ENCODE assay signal across 1 cellular context in the genomic region with DNA sequence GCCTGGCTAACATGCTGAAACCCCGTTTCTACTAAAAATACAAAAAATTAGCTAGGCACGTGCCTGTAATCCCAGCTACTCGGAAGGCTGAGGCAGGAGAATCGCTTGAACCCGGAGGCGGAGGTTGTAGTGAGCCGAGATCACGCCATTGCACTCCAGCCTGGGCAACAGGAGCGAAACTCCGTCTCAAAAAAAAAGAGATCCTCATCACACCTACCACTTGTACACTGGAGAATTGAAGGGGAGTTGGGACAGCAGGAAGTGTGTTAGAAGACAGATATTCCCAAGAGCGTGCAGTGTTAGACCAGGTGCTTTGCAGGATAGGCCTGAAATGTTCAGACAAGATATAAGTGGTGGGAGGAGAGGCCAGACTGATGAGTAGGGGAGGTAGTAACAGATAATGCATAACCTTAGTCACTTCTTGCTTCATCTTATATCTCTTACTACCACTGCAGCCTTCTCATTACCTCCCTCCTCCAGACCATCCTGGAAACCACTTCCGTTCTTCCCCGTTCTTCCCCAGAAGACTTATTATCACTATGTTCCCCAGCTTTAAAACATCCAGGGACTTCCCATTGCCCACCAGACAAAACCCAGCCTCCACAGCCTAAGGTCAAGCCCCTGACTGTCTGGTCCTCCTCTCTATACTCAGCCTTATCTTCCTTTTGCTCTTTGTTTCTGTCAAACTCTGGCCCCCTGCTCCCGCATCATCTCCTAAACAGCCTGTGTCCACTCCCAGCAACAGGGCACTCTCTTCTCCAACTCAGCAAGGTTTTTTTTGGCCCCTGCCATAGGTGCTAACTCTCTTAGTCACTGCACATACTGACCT.
A peak's percentile ranks its signal among the peaks of the same experiment; 100 is the strongest.
TF ChIP-seq lines count a peak whose summit lies in the region.

No MANE protein-coding gene starts in this region.

TF ChIP-seq in K562, 482 proteins besides CTCF, POLR2A, EP300 and RAD21 (continued from another document and continues in another):
- TF ChIP-seq CBFB (CRISPR knock-in tag; IDR thresholded peaks at IDR 0.05) (peak; percentile 86; the same call in 1 of the 2 replicates), ATF3 (IDR thresholded peaks at IDR 0.05) (peak; percentile 97), ATF3 (CRISPR knock-in tag; conservative IDR thresholded peaks at IDR 0.05) (no peak; the same call in 1 of the 2 replicates), ZNF395 (CRISPR knock-in tag; IDR thresholded peaks at IDR 0.05) (peak; percentile 99), WHSC1 (IDR thresholded peaks at IDR 0.05; ENCODE audit: low read length) (no peak), TEAD1 (CRISPR knock-in tag; IDR thresholded peaks at IDR 0.05) (peak; percentile 94 to 95), MAFG (tag; conservative IDR thresholded peaks at IDR 0.05) (peak; percentile 89), ZNF707 (CRISPR knock-in tag; conservative IDR thresholded peaks at IDR 0.05) (no peak), HDAC1 (IDR thresholded peaks at IDR 0.05) (peak; percentile 59 to 99; a peak in 3 of 4 replicates), SIN3B (IDR thresholded peaks at IDR 0.05; ENCODE audit: low read depth) (no peak), TEAD2 (tag; IDR thresholded peaks at IDR 0.05) (no peak), TOE1 (IDR thresholded peaks at IDR 0.05; ENCODE audit: borderline replicate concordance) (peak; percentile 78), TOE1 (CRISPR knock-in tag; IDR thresholded peaks at IDR 0.05; ENCODE audit: borderline replicate concordance, low read depth) (peak; percentile 18; the same call in 1 of the 2 replicates), KHSRP (IDR thresholded peaks at IDR 0.05) (peak; percentile 97), KLF13 (tag; IDR thresholded peaks at IDR 0.05; ENCODE audit: borderline replicate concordance, low read depth) (peak; percentile 59; the same call in 1 of the 2 replicates), ZBTB43 (CRISPR knock-in tag; IDR thresholded peaks at IDR 0.05) (0 out of 2 replicates have a peak, but pooled peaks have one; percentile 18), ZNF3 (CRISPR knock-in tag; IDR thresholded peaks at IDR 0.05) (no peak), MYC (IDR thresholded peaks at IDR 0.05; ENCODE audit: low read depth, low read length) (peak; percentile 82), MYC (CRISPR knock-in tag; IDR thresholded peaks at IDR 0.05; ENCODE audit: borderline replicate concordance, low read depth) (no peak), ZNF41 (CRISPR knock-in tag; conservative IDR thresholded peaks at IDR 0.05) (peak; percentile 77; the same call in 1 of the 2 replicates), CTBP1 (IDR thresholded peaks at IDR 0.05; ENCODE audit: borderline replicate concordance) (peak; percentile 100), PHF20 (IDR thresholded peaks at IDR 0.05; ENCODE audit: partially characterized antibody) (peak; percentile 63), EGR1 (conservative IDR thresholded peaks at IDR 0.05) (peak; percentile 98), MAFF (IDR thresholded peaks at IDR 0.05; ENCODE audit: low read length) (peak; percentile 73; the same call in 1 of the 2 replicates), STAT6 (CRISPR knock-in tag; IDR thresholded peaks at IDR 0.05) (no peak), ZNF239 (CRISPR knock-in tag; IDR thresholded peaks at IDR 0.05) (peak; percentile 38; the same call in 1 of the 2 replicates), BRCA1 (IDR thresholded peaks at IDR 0.05) (no peak), BRCA1 (CRISPR knock-in tag; IDR thresholded peaks at IDR 0.05) (no peak), CHD2 (IDR thresholded peaks at IDR 0.05; ENCODE audit: low read depth, low read length) (no peak), POLR2AphosphoS2 (IDR thresholded peaks at IDR 0.05; ENCODE audit: low read length) (0 out of 2 replicates have a peak, but pooled peaks have one; percentile 34), STAT5A (IDR thresholded peaks at IDR 0.05; ENCODE audit: borderline replicate concordance, low read length) (peak; percentile 100), KAT2B (IDR thresholded peaks at IDR 0.05; ENCODE audit: low read depth, low read length) (no peak), HDAC6 (IDR thresholded peaks at IDR 0.05; ENCODE audit: low read depth, low read length) (no peak), ZSCAN32 (CRISPR knock-in tag; IDR thresholded peaks at IDR 0.05) (no peak), ZNF644 (tag; IDR thresholded peaks at IDR 0.05; ENCODE audit: low read depth) (peak; percentile 96), GATAD2B (IDR thresholded peaks at IDR 0.05; ENCODE audit: borderline replicate concordance) (peak; percentile 99), SP1 (CRISPR knock-in tag; IDR thresholded peaks at IDR 0.05) (peak; percentile 90), DDX20 (tag; IDR thresholded peaks at IDR 0.05; ENCODE audit: low read depth) (0 out of 2 replicates have a peak, but pooled peaks have one; percentile 74), HMG20A (CRISPR knock-in tag; conservative IDR thresholded peaks at IDR 0.05) (no peak), ILK (tag; IDR thresholded peaks at IDR 0.05; ENCODE audit: borderline replicate concordance, low read depth) (peak; percentile 63; the same call in 1 of the 2 replicates), NELFE (IDR thresholded peaks at IDR 0.05; ENCODE audit: insufficient read depth, insufficient read length) (peak; percentile 65), NCOA1 (IDR thresholded peaks at IDR 0.05; ENCODE audit: low read depth) (peak; percentile 98), MIER1 (IDR thresholded peaks at IDR 0.05; ENCODE audit: low read depth) (peak; percentile 27; the same call in 1 of the 2 replicates), U2AF1 (optimal IDR thresholded peaks at IDR 0.05; ENCODE audit: low read depth, low read length) (peak; percentile 34), ZNF444 (CRISPR knock-in tag; IDR thresholded peaks at IDR 0.05) (no peak), ZNF584 (CRISPR knock-in tag; IDR thresholded peaks at IDR 0.05; ENCODE audit: low read depth) (peak; percentile 99), DIDO1 (tag; IDR thresholded peaks at IDR 0.05; ENCODE audit: low read depth) (no peak)
- TF ChIP-seq, protein P1, sequence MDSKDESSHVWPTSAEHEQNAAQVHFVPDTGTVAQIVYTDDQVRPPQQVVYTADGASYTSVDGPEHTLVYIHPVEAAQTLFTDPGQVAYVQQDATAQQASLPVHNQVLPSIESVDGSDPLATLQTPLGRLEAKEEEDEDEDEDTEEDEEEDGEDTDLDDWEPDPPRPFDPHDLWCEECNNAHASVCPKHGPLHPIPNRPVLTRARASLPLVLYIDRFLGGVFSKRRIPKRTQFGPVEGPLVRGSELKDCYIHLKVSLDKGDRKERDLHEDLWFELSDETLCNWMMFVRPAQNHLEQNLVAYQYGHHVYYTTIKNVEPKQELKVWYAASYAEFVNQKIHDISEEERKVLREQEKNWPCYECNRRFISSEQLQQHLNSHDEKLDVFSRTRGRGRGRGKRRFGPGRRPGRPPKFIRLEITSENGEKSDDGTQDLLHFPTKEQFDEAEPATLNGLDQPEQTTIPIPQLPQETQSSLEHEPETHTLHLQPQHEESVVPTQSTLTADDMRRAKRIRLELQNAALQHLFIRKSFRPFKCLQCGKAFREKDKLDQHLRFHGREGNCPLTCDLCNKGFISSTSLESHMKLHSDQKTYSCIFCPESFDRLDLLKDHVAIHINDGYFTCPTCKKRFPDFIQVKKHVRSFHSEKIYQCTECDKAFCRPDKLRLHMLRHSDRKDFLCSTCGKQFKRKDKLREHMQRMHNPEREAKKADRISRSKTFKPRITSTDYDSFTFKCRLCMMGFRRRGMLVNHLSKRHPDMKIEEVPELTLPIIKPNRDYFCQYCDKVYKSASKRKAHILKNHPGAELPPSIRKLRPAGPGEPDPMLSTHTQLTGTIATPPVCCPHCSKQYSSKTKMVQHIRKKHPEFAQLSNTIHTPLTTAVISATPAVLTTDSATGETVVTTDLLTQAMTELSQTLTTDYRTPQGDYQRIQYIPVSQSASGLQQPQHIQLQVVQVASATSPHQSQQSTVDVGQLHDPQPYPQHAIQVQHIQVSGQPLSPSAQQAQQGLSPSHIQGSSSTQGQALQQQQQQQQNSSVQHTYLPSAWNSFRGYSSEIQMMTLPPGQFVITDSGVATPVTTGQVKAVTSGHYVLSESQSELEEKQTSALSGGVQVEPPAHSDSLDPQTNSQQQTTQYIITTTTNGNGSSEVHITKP (IDR thresholded peaks at IDR 0.05; ENCODE audit: partially characterized antibody) = peak; percentile 79
- TF ChIP-seq, protein P2, sequence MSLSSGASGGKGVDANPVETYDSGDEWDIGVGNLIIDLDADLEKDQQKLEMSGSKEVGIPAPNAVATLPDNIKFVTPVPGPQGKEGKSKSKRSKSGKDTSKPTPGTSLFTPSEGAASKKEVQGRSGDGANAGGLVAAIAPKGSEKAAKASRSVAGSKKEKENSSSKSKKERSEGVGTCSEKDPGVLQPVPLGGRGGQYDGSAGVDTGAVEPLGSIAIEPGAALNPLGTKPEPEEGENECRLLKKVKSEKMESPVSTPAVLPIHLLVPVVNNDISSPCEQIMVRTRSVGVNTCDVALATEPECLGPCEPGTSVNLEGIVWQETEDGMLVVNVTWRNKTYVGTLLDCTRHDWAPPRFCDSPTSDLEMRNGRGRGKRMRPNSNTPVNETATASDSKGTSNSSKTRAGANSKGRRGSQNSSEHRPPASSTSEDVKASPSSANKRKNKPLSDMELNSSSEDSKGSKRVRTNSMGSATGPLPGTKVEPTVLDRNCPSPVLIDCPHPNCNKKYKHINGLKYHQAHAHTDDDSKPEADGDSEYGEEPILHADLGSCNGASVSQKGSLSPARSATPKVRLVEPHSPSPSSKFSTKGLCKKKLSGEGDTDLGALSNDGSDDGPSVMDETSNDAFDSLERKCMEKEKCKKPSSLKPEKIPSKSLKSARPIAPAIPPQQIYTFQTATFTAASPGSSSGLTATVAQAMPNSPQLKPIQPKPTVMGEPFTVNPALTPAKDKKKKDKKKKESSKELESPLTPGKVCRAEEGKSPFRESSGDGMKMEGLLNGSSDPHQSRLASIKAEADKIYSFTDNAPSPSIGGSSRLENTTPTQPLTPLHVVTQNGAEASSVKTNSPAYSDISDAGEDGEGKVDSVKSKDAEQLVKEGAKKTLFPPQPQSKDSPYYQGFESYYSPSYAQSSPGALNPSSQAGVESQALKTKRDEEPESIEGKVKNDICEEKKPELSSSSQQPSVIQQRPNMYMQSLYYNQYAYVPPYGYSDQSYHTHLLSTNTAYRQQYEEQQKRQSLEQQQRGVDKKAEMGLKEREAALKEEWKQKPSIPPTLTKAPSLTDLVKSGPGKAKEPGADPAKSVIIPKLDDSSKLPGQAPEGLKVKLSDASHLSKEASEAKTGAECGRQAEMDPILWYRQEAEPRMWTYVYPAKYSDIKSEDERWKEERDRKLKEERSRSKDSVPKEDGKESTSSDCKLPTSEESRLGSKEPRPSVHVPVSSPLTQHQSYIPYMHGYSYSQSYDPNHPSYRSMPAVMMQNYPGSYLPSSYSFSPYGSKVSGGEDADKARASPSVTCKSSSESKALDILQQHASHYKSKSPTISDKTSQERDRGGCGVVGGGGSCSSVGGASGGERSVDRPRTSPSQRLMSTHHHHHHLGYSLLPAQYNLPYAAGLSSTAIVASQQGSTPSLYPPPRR (CRISPR knock-in tag; IDR thresholded peaks at IDR 0.05; ENCODE audit: borderline replicate concordance) = peak; percentile 99
- TF ChIP-seq, protein P3, sequence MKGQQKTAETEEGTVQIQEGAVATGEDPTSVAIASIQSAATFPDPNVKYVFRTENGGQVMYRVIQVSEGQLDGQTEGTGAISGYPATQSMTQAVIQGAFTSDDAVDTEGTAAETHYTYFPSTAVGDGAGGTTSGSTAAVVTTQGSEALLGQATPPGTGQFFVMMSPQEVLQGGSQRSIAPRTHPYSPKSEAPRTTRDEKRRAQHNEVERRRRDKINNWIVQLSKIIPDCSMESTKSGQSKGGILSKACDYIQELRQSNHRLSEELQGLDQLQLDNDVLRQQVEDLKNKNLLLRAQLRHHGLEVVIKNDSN (CRISPR knock-in tag; IDR thresholded peaks at IDR 0.05) = 0 out of 2 replicates have a peak, but pooled peaks have one; percentile 50
